In the genomic region with DNA sequence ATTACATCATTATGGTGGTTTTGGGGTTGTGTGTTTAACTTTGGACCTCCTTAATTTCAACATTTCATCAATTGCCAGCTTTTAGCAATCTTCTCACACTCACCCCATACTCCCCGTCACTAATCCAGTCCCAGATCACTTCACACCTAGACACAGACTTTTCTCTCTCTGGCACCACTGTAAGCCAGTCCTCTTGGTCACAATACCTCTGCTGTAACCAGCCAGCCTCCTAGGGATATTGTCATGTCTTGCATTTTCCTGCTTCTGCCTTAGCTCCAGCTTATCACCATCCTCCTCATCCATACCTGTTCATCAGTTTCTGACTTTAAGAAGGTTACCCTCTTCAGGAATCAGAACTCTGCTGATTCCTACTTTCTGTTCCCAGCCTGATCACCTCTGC, we compare ENCODE assay signal across 1 cellular context.
TF ChIP-seq lines count a peak whose summit lies in the region.

No MANE protein-coding gene starts in this region.

TF ChIP-seq in SK-N-SH treated with all-trans-retinoic acid at 6 μM for 48 hours, 23 proteins besides CTCF, POLR2A, EP300 and RAD21 (continued from another document):
- TF ChIP-seq, protein P1, sequence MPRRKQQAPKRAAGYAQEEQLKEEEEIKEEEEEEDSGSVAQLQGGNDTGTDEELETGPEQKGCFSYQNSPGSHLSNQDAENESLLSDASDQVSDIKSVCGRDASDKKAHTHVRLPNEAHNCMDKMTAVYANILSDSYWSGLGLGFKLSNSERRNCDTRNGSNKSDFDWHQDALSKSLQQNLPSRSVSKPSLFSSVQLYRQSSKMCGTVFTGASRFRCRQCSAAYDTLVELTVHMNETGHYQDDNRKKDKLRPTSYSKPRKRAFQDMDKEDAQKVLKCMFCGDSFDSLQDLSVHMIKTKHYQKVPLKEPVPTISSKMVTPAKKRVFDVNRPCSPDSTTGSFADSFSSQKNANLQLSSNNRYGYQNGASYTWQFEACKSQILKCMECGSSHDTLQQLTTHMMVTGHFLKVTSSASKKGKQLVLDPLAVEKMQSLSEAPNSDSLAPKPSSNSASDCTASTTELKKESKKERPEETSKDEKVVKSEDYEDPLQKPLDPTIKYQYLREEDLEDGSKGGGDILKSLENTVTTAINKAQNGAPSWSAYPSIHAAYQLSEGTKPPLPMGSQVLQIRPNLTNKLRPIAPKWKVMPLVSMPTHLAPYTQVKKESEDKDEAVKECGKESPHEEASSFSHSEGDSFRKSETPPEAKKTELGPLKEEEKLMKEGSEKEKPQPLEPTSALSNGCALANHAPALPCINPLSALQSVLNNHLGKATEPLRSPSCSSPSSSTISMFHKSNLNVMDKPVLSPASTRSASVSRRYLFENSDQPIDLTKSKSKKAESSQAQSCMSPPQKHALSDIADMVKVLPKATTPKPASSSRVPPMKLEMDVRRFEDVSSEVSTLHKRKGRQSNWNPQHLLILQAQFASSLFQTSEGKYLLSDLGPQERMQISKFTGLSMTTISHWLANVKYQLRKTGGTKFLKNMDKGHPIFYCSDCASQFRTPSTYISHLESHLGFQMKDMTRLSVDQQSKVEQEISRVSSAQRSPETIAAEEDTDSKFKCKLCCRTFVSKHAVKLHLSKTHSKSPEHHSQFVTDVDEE (CRISPR knock-in tag; IDR thresholded peaks at IDR 0.05): no peak
- TF ChIP-seq TCF4 (CRISPR knock-in tag; IDR thresholded peaks at IDR 0.05; ENCODE audit: borderline replicate concordance): no peak
- TF ChIP-seq OSR1 (CRISPR knock-in tag; IDR thresholded peaks at IDR 0.05): no peak
